ENCODE assay signal across 19 cellular contexts in genomic region chr10:74674892-74675291, GRCh38.
"Had no signal": no experiment of that assay in that cellular context is flagged by ENCODE, and none has a peak within 500 bp of the region (broad histone marks: within the 10 kb centered on the region; RNA-seq: fewer than 3 reads in every experiment).

No MANE protein-coding gene starts in this region.

- ATAC-seq: heart right ventricle; left cardiac atrium; lower lobe of right lung; natural killer cell treated with Interleukin-12 subunit alpha and Interleukin-12 subunit beta and Interleukin-15 and Interleukin-18, amount 100 ng/mL, for 72 hours had no signal

- H3K4me3 Mint-ChIP-seq: endodermal cell; memory B cell; mesothelial cell of epicardium; natural killer cell treated with Interleukin-12 subunit alpha and Interleukin-12 subunit beta and Interleukin-15 and Interleukin-18, amount 100 ng/mL, for 72 hours; neural progenitor cell had no signal

- H3K4me1 Mint-ChIP-seq: endodermal cell had no signal

- H3K9me3 ChIP-seq: left ventricle myocardium inferior, lower lobe of right lung, ovary, right atrium auricular region had no signal

- DNase-seq: effector CD4-positive, alpha-beta T cell; endodermal cell; heart right ventricle; hypothalamus; left cardiac atrium; left ventricle myocardium inferior; lower lobe of right lung; nucleus accumbens; ovary; small intestine; stimulated activated CD4-positive, alpha-beta T cell treated with anti-CD3 and anti-CD28 coated beads, Interleukin-12 subunit alpha, Interleukin-12 subunit beta, amount 100 ng/mL, for 4 hours; stimulated activated naive CD4-positive, alpha-beta T cell treated with Interleukin-2 at 50 U/mL for 16 hours; trophoblast cell had no signal

- H3K36me3 ChIP-seq: neural progenitor cell, ovary, right atrium auricular region had no signal

- H3K27ac ChIP-seq: coronary artery, heart right ventricle, left ventricle myocardium inferior, lower lobe of right lung, neural progenitor cell, ovary, right atrium auricular region had no signal

- H3K4me3 ChIP-seq: coronary artery, heart right ventricle, left ventricle myocardium inferior, lower lobe of right lung, neural progenitor cell, ovary, right atrium auricular region had no signal

- H3K27me3 ChIP-seq: heart right ventricle, neural progenitor cell, ovary, right atrium auricular region had no signal

- H3K4me1 ChIP-seq: lower lobe of right lung had no signal

- H3K36me3 Mint-ChIP-seq: natural killer cell treated with Interleukin-12 subunit alpha and Interleukin-12 subunit beta and Interleukin-15 and Interleukin-18, amount 100 ng/mL, for 72 hours had no signal

- H3K27me3 Mint-ChIP-seq: memory B cell; natural killer cell treated with Interleukin-12 subunit alpha and Interleukin-12 subunit beta and Interleukin-15 and Interleukin-18, amount 100 ng/mL, for 72 hours had no signal

- H3K9me3 Mint-ChIP-seq: endodermal cell; mesothelial cell of epicardium; natural killer cell treated with Interleukin-12 subunit alpha and Interleukin-12 subunit beta and Interleukin-15 and Interleukin-18, amount 100 ng/mL, for 72 hours; neural progenitor cell had no signal

- H3K27ac Mint-ChIP-seq: endodermal cell, memory B cell, mesothelial cell of epicardium, neural progenitor cell had no signal
